6 cellular contexts compared by ENCODE assay signal in genomic region chr1:147163019-147163418, GRCh38.
"Had no signal": no experiment of that assay in that cellular context is flagged by ENCODE, and none has a peak within 500 bp of the region (broad histone marks: within the 10 kb centered on the region; RNA-seq: fewer than 3 reads in every experiment).

No MANE protein-coding gene starts in this region.

- H3K4me3 Mint-ChIP-seq: GM23338, H9, HFFc6, IgD-negative memory B cell had no signal

- ATAC-seq: GM23338 had no signal

- H3K27me3 Mint-ChIP-seq: IgD-negative memory B cell had no signal

- DNase-seq: H9, HCEC 1CT, HFFc6, KBM-7 had no signal

- H2AFZ ChIP-seq: GM23338 had no signal

- H3K4me1 Mint-ChIP-seq: GM23338, H9, IgD-negative memory B cell had no signal

- H3K4me3 ChIP-seq: GM23338 had no signal

- H3K4me2 ChIP-seq: GM23338 had no signal

- H3K27ac Mint-ChIP-seq: GM23338, H9, IgD-negative memory B cell had no signal

- H3K9me3 Mint-ChIP-seq: GM23338, H9, HFFc6, IgD-negative memory B cell had no signal
